Comparison of ENCODE assay signal across 8 cellular contexts in the genomic region with DNA sequence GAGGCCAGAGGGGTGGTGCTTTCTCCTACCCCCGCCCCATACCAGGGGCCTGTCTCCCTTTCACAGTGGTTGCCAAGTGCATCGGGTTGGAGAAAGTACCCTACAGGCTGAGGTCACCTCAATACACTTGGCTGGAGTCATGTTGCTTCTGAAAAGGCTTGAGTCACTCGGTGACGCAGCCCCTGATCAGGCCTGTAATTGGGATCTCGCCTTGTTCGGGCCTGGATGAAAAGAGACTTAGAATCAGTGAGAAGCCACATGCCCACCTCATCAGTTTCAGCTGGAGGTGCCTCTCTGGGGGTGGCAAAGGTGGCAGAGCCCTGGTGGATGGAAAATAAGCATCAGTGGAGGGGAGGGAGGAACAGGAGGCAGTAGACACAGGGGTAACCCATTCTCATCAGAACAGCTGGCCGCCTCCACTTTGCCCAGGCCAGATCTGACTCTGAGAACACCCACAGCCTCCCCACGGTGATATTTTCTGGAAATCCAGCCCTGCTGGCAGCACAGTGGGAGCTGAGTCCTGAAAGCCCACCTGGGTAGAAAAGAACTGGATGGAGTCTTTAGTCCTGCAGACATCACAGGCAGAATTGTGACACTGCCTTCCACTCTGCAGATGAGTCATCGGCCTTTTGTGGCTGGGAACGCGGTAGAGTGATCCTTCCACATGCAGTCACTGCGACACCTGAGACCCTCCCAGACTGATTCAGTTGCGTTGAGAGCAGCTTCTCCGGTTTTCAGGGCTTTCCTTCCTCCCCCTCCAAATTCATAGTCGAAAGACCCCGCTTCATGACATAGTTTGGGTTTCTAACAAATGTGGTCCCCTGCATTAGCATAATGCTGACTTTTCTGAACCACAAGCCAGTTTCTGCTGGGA.
DNase-seq lines count a peak whose midpoint lies in the region; ATAC-seq and TF ChIP-seq lines count a peak whose summit lies in the region.

No MANE protein-coding gene starts in this region.

- peak; percentile 80 for DNase-seq in GM12865 (ENCODE audit: low read depth)
- DNase-seq in HCT116 (ENCODE audit: low read depth, low spot score), result peak; percentile 91
- peak; percentile 87 for DNase-seq in NB4 (ENCODE audit: low read depth)
- DNase-seq in activated CD8-positive, alpha-beta memory T cell treated with anti-CD3 and anti-CD28 coated beads for 24 hours, result peak; percentile 89
- peak; percentile 57 for DNase-seq in epithelial cell of prostate (ENCODE audit: low read depth, low spot score)
- DNase-seq in progenitor cell of endocrine pancreas (ENCODE audit: low spot score, unreplicated experiment), result no peak
- DNase-seq in NCI-H524 treated with DMSO at 0.1 percent for 48 hours (lab: John Stamatoyannopoulos, UW), result no peak
- no peak for DNase-seq in OCI-LY7 (ENCODE audit: low spot score)

- H2AFZ ChIP-seq in HCT116 (ENCODE audit: low read depth, low read length, poor library complexity, severe bottlenecking), result no peak overlapping the region
- no peak overlapping the region for H2AFZ ChIP-seq in OCI-LY7 (ENCODE audit: low read length)

- TF ChIP-seq CTCF in GM12865 (IDR thresholded peaks at IDR 0.05; ENCODE audit: insufficient read depth, low read depth, low read length, missing control alignments) (no peak), HCT116 (IDR thresholded peaks at IDR 0.05 in 2 of 3, conservative IDR thresholded peaks at IDR 0.05 in 1 of 3; ENCODE audit: borderline replicate concordance in 1 of 3, insufficient read depth in 1 of 3, low read depth in 2 of 3, low read length in 2 of 3) (no peak), NB4 (IDR thresholded peaks at IDR 0.05; ENCODE audit: low read depth, low read length) (no peak), progenitor cell of endocrine pancreas (IDR thresholded peaks at IDR 0.05; ENCODE audit: unreplicated experiment) (no peak), OCI-LY7 (conservative IDR thresholded peaks at IDR 0.05; ENCODE audit: low read length) (no peak)

- H3K4me1 ChIP-seq in HCT116 (ENCODE audit: control insufficient read depth in 1 of 2, insufficient read depth in 2 of 2, low read length in 2 of 2) (peaks cover 60 to 74% of the 10 kb centered on the region in 2 experiments), OCI-LY7 (ENCODE audit: insufficient read depth, low read length, poor library complexity, severe bottlenecking) (peaks cover 13% of the 10 kb centered on the region)

- H3K27ac ChIP-seq in HCT116 (ENCODE audit: low read depth, low read length) (peak overlapping the region; percentile 98), epithelial cell of prostate (peak overlapping the region; percentile 74), OCI-LY7 (ENCODE audit: low read depth, low read length, poor library complexity, severe bottlenecking) (no peak overlapping the region)

- POLR2A ChIA-PET in HCT116 (lab: Charles Lee) (interaction anchor here (0.8 to 1.9 kb wide), 5 partner anchors 8 to 109 kb away, joined by 3 to 10 read pairs (median 3); no protein-coding TSS in a partner anchor), OCI-LY7 (lab: Charles Lee) (interaction anchor here (0.8 kb wide), 1 partner anchor 8 kb away, joined by 3 read pairs; no protein-coding TSS in a partner anchor)

- H3K27me3 ChIP-seq in HCT116 (ENCODE audit: insufficient read depth, low read length), result no peaks in the 10 kb centered on the region

- H3K79me2 ChIP-seq in HCT116 (ENCODE audit: insufficient read depth, low read length), result no peaks in the 10 kb centered on the region
- no peaks in the 10 kb centered on the region; the same call in 1 of the 2 replicates for H3K79me2 ChIP-seq in OCI-LY7 (ENCODE audit: insufficient read depth, low read depth, low read length)

- H3K27me3 Mint-ChIP-seq in progenitor cell of endocrine pancreas, result no peaks in the 10 kb centered on the region

- RAD21 ChIA-PET in HCT116 (lab: Charles Lee; ENCODE audit: low non-redundant PET in 1 of 2, low total read pairs in 2 of 2, uncharacterized antibody in 2 of 2, unreplicated experiment in 2 of 2), result interaction anchor here in 1 of 2 experiments (1.5 kb wide), 1 partner anchor 108 kb away, joined by 8 read pairs; a partner anchor contains a TSS

- no peak overlapping the region for H3K4me3 ChIP-seq in GM12865 (ENCODE audit: low read depth, low read length)
- peak overlapping the region; percentile 13 to 38 for H3K4me3 ChIP-seq in HCT116 (replicated peaks in 1 of 2; ENCODE audit: low read depth in 1 of 2, low read length in 2 of 2)
- H3K4me3 ChIP-seq in NB4 (ENCODE audit: low read depth, low read length), result no peak overlapping the region
- no peak overlapping the region for H3K4me3 ChIP-seq in OCI-LY7 (ENCODE audit: low read depth, low read length, poor library complexity, severe bottlenecking)

- H4K20me1 ChIP-seq in HCT116 (ENCODE audit: insufficient read depth), result no peaks in the 10 kb centered on the region
- no peaks in the 10 kb centered on the region for H4K20me1 ChIP-seq in OCI-LY7 (ENCODE audit: insufficient read depth, low read length)

- peak overlapping the region; percentile 66 for H3K9ac ChIP-seq in HCT116 (ENCODE audit: low read length)

- H3K27ac Mint-ChIP-seq in progenitor cell of endocrine pancreas, result peak overlapping the region; percentile 51

- peak; percentile 72 for ATAC-seq in HCT116

- no peaks in the 10 kb centered on the region for H3K36me3 Mint-ChIP-seq in progenitor cell of endocrine pancreas (ENCODE audit: insufficient read depth)

- H3K4me1 Mint-ChIP-seq in progenitor cell of endocrine pancreas (ENCODE audit: low read depth), result peaks cover 44% of the 10 kb centered on the region

- TF ChIP-seq POLR2A in HCT116 (IDR thresholded peaks at IDR 0.05; ENCODE audit: borderline replicate concordance, extremely low read depth, insufficient read depth, insufficient read length), result no peak
- no peak for TF ChIP-seq POLR2A in NB4 (IDR thresholded peaks at IDR 0.05; ENCODE audit: extremely low read depth, insufficient read length)

- H3K9me3 Mint-ChIP-seq in progenitor cell of endocrine pancreas (ENCODE audit: low read depth), result no peaks in the 10 kb centered on the region

- no peaks in the 10 kb centered on the region for H3K36me3 ChIP-seq in HCT116 (ENCODE audit: control insufficient read depth in 1 of 2, insufficient read depth in 2 of 2, low read length in 2 of 2)
- no peaks in the 10 kb centered on the region for H3K36me3 ChIP-seq in OCI-LY7 (ENCODE audit: insufficient read depth, low read length)

- H3K4me2 ChIP-seq in HCT116 (ENCODE audit: low read length) (peak overlapping the region; percentile 82), OCI-LY7 (ENCODE audit: low read length) (no peak overlapping the region)

- BruUV-seq in HCT116 (replicated peaks; lab: Mats Ljungman, UMichigan), result no TSS peak
- BruUV-seq in OCI-LY7 (replicated peaks; lab: Mats Ljungman, UMichigan), result no TSS peak

- CTCF ChIA-PET in HCT116 (lab: Charles Lee), result interaction anchor here (1.2 kb wide), 1 partner anchor 165 kb away, joined by 3 read pairs; no protein-coding TSS in a partner anchor
- CTCF ChIA-PET in OCI-LY7 (lab: Charles Lee; ENCODE audit: unreplicated experiment), result no interaction called here

- no peak for TF ChIP-seq RAD21 in HCT116 (IDR thresholded peaks at IDR 0.05; ENCODE audit: low read depth)

- no peak overlapping the region for H3K4me3 Mint-ChIP-seq in progenitor cell of endocrine pancreas (ENCODE audit: low read depth)

- H3K9me3 ChIP-seq in HCT116 (ENCODE audit: control insufficient read depth in 1 of 2, insufficient read depth in 1 of 2, low read depth in 1 of 2, low read length in 2 of 2) (no peaks in the 10 kb centered on the region), OCI-LY7 (ENCODE audit: low read length) (no peaks in the 10 kb centered on the region)

- H3K9me2 ChIP-seq in HCT116 (ENCODE audit: insufficient read depth) (no peaks in the 10 kb centered on the region), OCI-LY7 (ENCODE audit: insufficient read depth, low read length) (no peaks in the 10 kb centered on the region)

- intact Hi-C loops in HCT116 (cut with micrococcal nuclease), result loop anchor here (2.0 to 5.0 kb wide), 3 partner anchors 45 to 108 kb away; a partner anchor contains a TSS
- intact Hi-C loops in OCI-LY7 (cut with micrococcal nuclease; ENCODE audit: unreplicated experiment), result no loop called here

TF ChIP-seq in HCT116, 20 proteins besides CTCF, POLR2A, EP300 and RAD21:
- TF ChIP-seq FOSL1 (IDR thresholded peaks at IDR 0.05; ENCODE audit: low read depth) (no peak), POLR2AphosphoS5 (IDR thresholded peaks at IDR 0.05; ENCODE audit: low read depth, low read length) (peak; percentile 58; the same call in 1 of the 2 replicates), TCF7L2 (IDR thresholded peaks at IDR 0.05; ENCODE audit: borderline replicate concordance, extremely low read depth, insufficient read depth, insufficient read length) (peak; percentile 89), YY1 (IDR thresholded peaks at IDR 0.05; ENCODE audit: extremely low read depth, insufficient replicate concordance, low read depth, low read length) (peak; percentile 51), ZFX (IDR thresholded peaks at IDR 0.05) (peak; percentile 51; the same call in 1 of the 2 replicates)
- TF ChIP-seq, protein P1, sequence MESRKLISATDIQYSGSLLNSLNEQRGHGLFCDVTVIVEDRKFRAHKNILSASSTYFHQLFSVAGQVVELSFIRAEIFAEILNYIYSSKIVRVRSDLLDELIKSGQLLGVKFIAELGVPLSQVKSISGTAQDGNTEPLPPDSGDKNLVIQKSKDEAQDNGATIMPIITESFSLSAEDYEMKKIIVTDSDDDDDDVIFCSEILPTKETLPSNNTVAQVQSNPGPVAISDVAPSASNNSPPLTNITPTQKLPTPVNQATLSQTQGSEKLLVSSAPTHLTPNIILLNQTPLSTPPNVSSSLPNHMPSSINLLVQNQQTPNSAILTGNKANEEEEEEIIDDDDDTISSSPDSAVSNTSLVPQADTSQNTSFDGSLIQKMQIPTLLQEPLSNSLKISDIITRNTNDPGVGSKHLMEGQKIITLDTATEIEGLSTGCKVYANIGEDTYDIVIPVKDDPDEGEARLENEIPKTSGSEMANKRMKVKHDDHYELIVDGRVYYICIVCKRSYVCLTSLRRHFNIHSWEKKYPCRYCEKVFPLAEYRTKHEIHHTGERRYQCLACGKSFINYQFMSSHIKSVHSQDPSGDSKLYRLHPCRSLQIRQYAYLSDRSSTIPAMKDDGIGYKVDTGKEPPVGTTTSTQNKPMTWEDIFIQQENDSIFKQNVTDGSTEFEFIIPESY (IDR thresholded peaks at IDR 0.05; ENCODE audit: extremely low read depth, insufficient replicate concordance, low read length), result peak; percentile 77
- TF ChIP-seq, protein P2, sequence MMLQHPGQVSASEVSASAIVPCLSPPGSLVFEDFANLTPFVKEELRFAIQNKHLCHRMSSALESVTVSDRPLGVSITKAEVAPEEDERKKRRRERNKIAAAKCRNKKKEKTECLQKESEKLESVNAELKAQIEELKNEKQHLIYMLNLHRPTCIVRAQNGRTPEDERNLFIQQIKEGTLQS (IDR thresholded peaks at IDR 0.05), result no peak

Comparison
In these comparisons a context has a peak if more than half of its experiments do, and no peak if none do; other contexts are left out.
1. DNase-seq: peak in GM12865 (single experiment), HCT116 (single experiment), NB4 (single experiment), activated CD8-positive, alpha-beta memory T cell treated with anti-CD3 and anti-CD28 coated beads for 24 hours (single experiment) and epithelial cell of prostate (single experiment); none in progenitor cell of endocrine pancreas (single experiment), NCI-H524 treated with DMSO at 0.1 percent for 48 hours (single experiment) and OCI-LY7 (single experiment).
2. H3K4me3 ChIP-seq: peak in HCT116 (2 of 2); none in GM12865 (single experiment), NB4 (single experiment) and OCI-LY7 (single experiment).